Comparison of ENCODE assay signal across 8 cellular contexts in the genomic region with DNA sequence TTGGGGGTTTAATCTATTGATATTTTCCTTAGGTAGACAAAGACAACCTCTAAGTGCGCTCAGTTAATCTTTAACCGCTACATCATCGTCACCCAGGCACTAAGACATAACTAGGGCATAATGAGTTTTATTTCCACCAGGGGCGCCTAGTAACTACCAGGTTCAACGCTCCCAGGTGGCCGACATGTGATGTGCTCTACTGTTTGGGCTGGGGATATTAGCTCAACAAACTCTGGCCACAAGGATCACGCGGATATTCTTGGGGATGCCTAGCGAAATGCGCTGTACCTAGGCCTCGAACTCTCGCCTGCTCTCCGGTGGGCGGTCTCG. TPM values are rescaled to one million over a fixed set of nuclear protein-coding genes. Genes with fewer than 3 reads are reported as not detected.
DNase-seq lines count a peak whose midpoint lies in the region; ATAC-seq and TF ChIP-seq lines count a peak whose summit lies in the region.

No MANE protein-coding gene starts in this region.

- peak; percentile 38 for ATAC-seq in HG03575 (IDR thresholded peaks at IDR 0.05; ENCODE audit: extremely low read depth, insufficient number of reproducible peaks, low FRiP score, unreplicated experiment)

- H3K4me3 ChIP-seq in OCI-LY7 (ENCODE audit: low read depth, low read length, poor library complexity, severe bottlenecking) (peak overlapping the region; percentile 82), adipocyte (ENCODE audit: low read length) (peak overlapping the region; percentile 97), iPS-15b (ENCODE audit: low read depth, low read length) (peak overlapping the region; percentile 97)

- CTCF ChIA-PET in OCI-LY7 (lab: Charles Lee; ENCODE audit: unreplicated experiment): interaction anchor here (0.6 to 1.5 kb wide), 2 partner anchors 103 to 120 kb away, joined by 4 to 5 read pairs; a partner anchor contains a TSS

- POLR2A ChIA-PET in OCI-LY7 (lab: Charles Lee): interaction anchor here (0.6 to 2.0 kb wide), 13 partner anchors 11 to 372 kb away, joined by 3 to 10 read pairs (median 4); a partner anchor contains a TSS

- H3K79me2 ChIP-seq in OCI-LY7 (ENCODE audit: insufficient read depth, low read depth, low read length): peaks cover 58% of the 10 kb centered on the region

- H4K20me1 ChIP-seq in OCI-LY7 (ENCODE audit: insufficient read depth, low read length): peaks cover 20% of the 10 kb centered on the region; the same call in 1 of the 2 replicates

- no peaks in the 10 kb centered on the region for H3K9me3 ChIP-seq in OCI-LY7 (ENCODE audit: low read length)
- no peaks in the 10 kb centered on the region for H3K9me3 ChIP-seq in adipocyte (ENCODE audit: control insufficient read depth, low read length)
- H3K9me3 ChIP-seq in iPS-15b (ENCODE audit: control insufficient read depth, insufficient read depth, low read length): no peaks in the 10 kb centered on the region

- H3K27ac ChIP-seq in OCI-LY7 (ENCODE audit: low read depth, low read length, poor library complexity, severe bottlenecking): peak overlapping the region; percentile 88

- intact Hi-C loops in OCI-LY7 (cut with micrococcal nuclease; ENCODE audit: unreplicated experiment): loop anchor here (1.0 to 10.0 kb wide), 9 partner anchors 36 to 1208 kb away; a partner anchor contains a TSS

- BruUV-seq in OCI-LY7 (replicated peaks; lab: Mats Ljungman, UMichigan): no TSS peak

- H3K9ac ChIP-seq in adipocyte (ENCODE audit: low read length) (peak overlapping the region; percentile 92), iPS-15b (ENCODE audit: low read depth, low read length) (peak overlapping the region; percentile 82)

- H3K27me3 ChIP-seq in adipocyte (replicated peaks; ENCODE audit: control insufficient read depth, insufficient read depth, low read length) (no peaks in the 10 kb centered on the region), iPS-15b (ENCODE audit: control insufficient read depth, insufficient read depth, low read length) (no peaks in the 10 kb centered on the region)

- TF ChIP-seq CTCF in GM20000 (IDR thresholded peaks at IDR 0.05; ENCODE audit: extremely low read depth, missing control alignments) (no peak), OCI-LY7 (conservative IDR thresholded peaks at IDR 0.05; ENCODE audit: low read length) (peak; percentile 76)

- DNase-seq in DMS79 treated with DMSO at 0.1 percent for 48 hours (lab: John Stamatoyannopoulos, UW): peak; percentile 32
- DNase-seq in GM20000 (ENCODE audit: low spot score): peak; percentile 77
- peak; percentile 91 for DNase-seq in OCI-LY7 (ENCODE audit: low spot score)
- no peak for DNase-seq in adipocyte (ENCODE audit: low read depth)
- peak; percentile 18 to 45 (median 36) for DNase-seq in stimulated activated CD4-positive, alpha-beta T cell treated with anti-CD3 and anti-CD28 coated beads, Interleukin-1b, Interleukin-23, amount 100 ng/mL, for 24 hours (ENCODE audit: low read depth in 4 of 4, low spot score in 1 of 4)
- no peak for DNase-seq in middle frontal gyrus (ENCODE audit: extremely low spot score, low spot score)

- H3K36me3 ChIP-seq in OCI-LY7 (ENCODE audit: insufficient read depth, low read length): 0 out of 2 replicates have a peak, but pooled peaks cover 5% of the 10 kb centered on the region
- H3K36me3 ChIP-seq in adipocyte (ENCODE audit: control insufficient read depth, insufficient read depth, low read length, severe bottlenecking): no peaks in the 10 kb centered on the region
- H3K36me3 ChIP-seq in iPS-15b (ENCODE audit: control insufficient read depth, insufficient read depth, low read length): no peaks in the 10 kb centered on the region

- H3K4me1 ChIP-seq in OCI-LY7 (ENCODE audit: insufficient read depth, low read length, poor library complexity, severe bottlenecking) (peaks cover 43% of the 10 kb centered on the region), adipocyte (ENCODE audit: control insufficient read depth, insufficient read depth, low read length) (peaks cover 47% of the 10 kb centered on the region), iPS-15b (ENCODE audit: control insufficient read depth, insufficient read depth, low read length) (peaks cover 11% of the 10 kb centered on the region)

- peak overlapping the region; percentile 100 for H3K4me2 ChIP-seq in OCI-LY7 (ENCODE audit: low read length)

- H3K9me2 ChIP-seq in OCI-LY7 (ENCODE audit: insufficient read depth, low read length): no peaks in the 10 kb centered on the region

- peak overlapping the region; percentile 75 for H2AFZ ChIP-seq in OCI-LY7 (ENCODE audit: low read length)

RNA-seq across cellular contexts. Expression of a gene that starts 0.9 kb away (rescaled TPM):
- total RNA-seq in OCI-LY7 (2014; rRNA removed; shearing (Covaris generic)): 9.2 and 11.7 TPM in 2 replicates
- total RNA-seq in OCI-LY7 (2022): 9.2 and 11.5 TPM in 2 replicates

Comparison
In these comparisons a context has a peak if more than half of its experiments do, and no peak if none do; other contexts are left out.
1. DNase-seq: peak in DMS79 treated with DMSO at 0.1 percent for 48 hours (single experiment), GM20000 (single experiment), OCI-LY7 (single experiment) and stimulated activated CD4-positive, alpha-beta T cell treated with anti-CD3 and anti-CD28 coated beads, Interleukin-1b, Interleukin-23, amount 100 ng/mL, for 24 hours (4 of 4); none in adipocyte (single experiment) and middle frontal gyrus (single experiment).
2. Peak in every context shown above with its lines, with median percentiles within 50 percentile points of each other: H3K4me3 ChIP-seq.